8 cellular contexts compared by ENCODE assay signal in genomic region chr17:63881935-63882601, GRCh38. TPM values are rescaled to one million over a fixed set of nuclear protein-coding genes. Genes with fewer than 3 reads are reported as not detected.
A peak's percentile ranks its signal among the peaks of the same experiment; 100 is the strongest.
DNase-seq lines count a peak whose midpoint lies in the region; ATAC-seq and TF ChIP-seq lines count a peak whose summit lies in the region.

GH2 (minus strand) TSS chr17:63881944; CDS start chr17:63881801, 143 bp downstream.

- no peak within 1 kb of the TSS for H2AFZ ChIP-seq in SU-DHL-6 (ENCODE audit: low read depth, low read length, severe bottlenecking)

- CTCF ChIA-PET in CD8-positive, alpha-beta T cell (lab: Charles Lee), result interaction anchor here (1.4 kb wide), 1 partner anchor 16 kb away, joined by 5 read pairs; no protein-coding TSS in a partner anchor

- H3K4me3 Mint-ChIP-seq in CD8-positive, alpha-beta T cell, result no peak within 1 kb of the TSS
- no peak within 1 kb of the TSS for H3K4me3 Mint-ChIP-seq in HFFc6
- no peak within 1 kb of the TSS for H3K4me3 Mint-ChIP-seq in activated naive CD8-positive, alpha-beta T cell treated with anti-CD3 and anti-CD28 coated beads, Interleukin-2, amount 10 ng/mL, durations not matched to agents 7 days and 5 days

- no peak within 1 kb of the TSS for H3K4me2 ChIP-seq in SU-DHL-6 (ENCODE audit: low read depth, low read length, poor library complexity, severe bottlenecking)

- intact Hi-C loops in CD8-positive, alpha-beta T cell (cut with DNase I, micrococcal nuclease), result no loop called here

- no peaks in the 10 kb centered on the region for H3K27me3 ChIP-seq in CD8-positive, alpha-beta T cell (ENCODE audit: insufficient read depth, low read length)
- no peaks in the 10 kb centered on the region for H3K27me3 ChIP-seq in SU-DHL-6 (ENCODE audit: low read length)

- DNase-seq in CD8-positive, alpha-beta T cell, result peak; percentile 28 to 64 (median 56)
- DNase-seq in HFFc6 (peak; percentile 46), hepatic stellate cell (ENCODE audit: low spot score) (peak; percentile 72), cortex of kidney (lab: John Stamatoyannopoulos, UW) (no peak), DMS114 treated with DMSO at 0.1 percent for 48 hours (lab: John Stamatoyannopoulos, UW; ENCODE audit: unreplicated experiment) (no peak)
- DNase-seq in activated naive CD8-positive, alpha-beta T cell treated with anti-CD3 and anti-CD28 coated beads, Interleukin-2, amount 10 ng/mL, durations not matched to agents 7 days and 5 days, result peak; percentile 47
- peak; percentile 32 to 45 for DNase-seq in stimulated activated CD4-positive, alpha-beta T cell treated with anti-CD3 and anti-CD28 coated beads, Interleukin-1b, Interleukin-23, amount 100 ng/mL, for 1 hour (ENCODE audit: low read depth in 2 of 2)

- H3K9me3 Mint-ChIP-seq in CD8-positive, alpha-beta T cell, result no peaks in the 10 kb centered on the region
- no peaks in the 10 kb centered on the region for H3K9me3 Mint-ChIP-seq in HFFc6
- H3K9me3 Mint-ChIP-seq in activated naive CD8-positive, alpha-beta T cell treated with anti-CD3 and anti-CD28 coated beads, Interleukin-2, amount 10 ng/mL, durations not matched to agents 7 days and 5 days, result no peaks in the 10 kb centered on the region

- no peak within 1 kb of the TSS for H3K27ac Mint-ChIP-seq in CD8-positive, alpha-beta T cell
- H3K27ac Mint-ChIP-seq in HFFc6, result no peak within 1 kb of the TSS
- H3K27ac Mint-ChIP-seq in activated naive CD8-positive, alpha-beta T cell treated with anti-CD3 and anti-CD28 coated beads, Interleukin-2, amount 10 ng/mL, durations not matched to agents 7 days and 5 days, result no peak within 1 kb of the TSS

- no peaks in the 10 kb centered on the region for H3F3A ChIP-seq in SU-DHL-6 (ENCODE audit: insufficient read depth)

- no peak within 1 kb of the TSS for H3K9ac ChIP-seq in SU-DHL-6 (ENCODE audit: low read length)

- no peak within 1 kb of the TSS for H3K27ac ChIP-seq in CD8-positive, alpha-beta T cell (ENCODE audit: low read depth, low read length)
- H3K27ac ChIP-seq in SU-DHL-6 (ENCODE audit: low read depth, low read length), result no peak within 1 kb of the TSS

- peaks cover 4% of the 10 kb centered on the region for H3K4me1 Mint-ChIP-seq in CD8-positive, alpha-beta T cell (ENCODE audit: low read depth)
- H3K4me1 Mint-ChIP-seq in HFFc6 (ENCODE audit: low read depth), result no peaks in the 10 kb centered on the region
- peaks cover 1% of the 10 kb centered on the region for H3K4me1 Mint-ChIP-seq in activated naive CD8-positive, alpha-beta T cell treated with anti-CD3 and anti-CD28 coated beads, Interleukin-2, amount 10 ng/mL, durations not matched to agents 7 days and 5 days

- H3K4me1 ChIP-seq in CD8-positive, alpha-beta T cell (ENCODE audit: insufficient read depth, low read length), result no peaks in the 10 kb centered on the region

- TF ChIP-seq CTCF in CD8-positive, alpha-beta T cell (IDR thresholded peaks at IDR 0.05), result peak; percentile 63
- peak; percentile 75 for TF ChIP-seq CTCF in HFFc6 (IDR thresholded peaks at IDR 0.05)
- peak; percentile 50 for TF ChIP-seq CTCF in SU-DHL-6 (IDR thresholded peaks at IDR 0.05; ENCODE audit: insufficient read depth, low read length, poor library complexity, severe bottlenecking)

- no peak within 1 kb of the TSS for H3K4me3 ChIP-seq in CD8-positive, alpha-beta T cell (ENCODE audit: low read depth, low read length)
- H3K4me3 ChIP-seq in SU-DHL-6 (ENCODE audit: insufficient read depth, low read length, poor library complexity, severe bottlenecking), result no peak within 1 kb of the TSS

- H3K79me2 ChIP-seq in SU-DHL-6 (ENCODE audit: insufficient read depth, low read length), result no peaks in the 10 kb centered on the region

- no peaks in the 10 kb centered on the region for H3K9me2 ChIP-seq in SU-DHL-6 (replicated peaks; ENCODE audit: insufficient read depth, low read length)

- no peaks in the 10 kb centered on the region for H3K36me3 Mint-ChIP-seq in CD8-positive, alpha-beta T cell
- no peaks in the 10 kb centered on the region for H3K36me3 Mint-ChIP-seq in HFFc6 (ENCODE audit: low read depth)
- H3K36me3 Mint-ChIP-seq in activated naive CD8-positive, alpha-beta T cell treated with anti-CD3 and anti-CD28 coated beads, Interleukin-2, amount 10 ng/mL, durations not matched to agents 7 days and 5 days, result no peaks in the 10 kb centered on the region

- peak; percentile 99 for ATAC-seq in CD8-positive, alpha-beta T cell
- ATAC-seq in activated naive CD8-positive, alpha-beta T cell treated with anti-CD3 and anti-CD28 coated beads, Interleukin-2, amount 10 ng/mL, durations not matched to agents 7 days and 5 days (ENCODE audit: low read depth), result peak; percentile 88

- POLR2A ChIA-PET in CD8-positive, alpha-beta T cell (lab: Charles Lee), result no interaction called here
- POLR2A ChIA-PET in activated naive CD8-positive, alpha-beta T cell treated with anti-CD3 and anti-CD28 coated beads, Interleukin-2, amount 10 ng/mL, durations not matched to agents 7 days and 5 days (lab: Charles Lee), result no interaction called here

- H3K9me3 ChIP-seq in CD8-positive, alpha-beta T cell (ENCODE audit: low read length), result no peaks in the 10 kb centered on the region
- H3K9me3 ChIP-seq in SU-DHL-6 (ENCODE audit: insufficient read depth, low read length), result no peaks in the 10 kb centered on the region

- peaks cover 2% of the 10 kb centered on the region for H3K27me3 Mint-ChIP-seq in CD8-positive, alpha-beta T cell (ENCODE audit: low read depth)
- H3K27me3 Mint-ChIP-seq in HFFc6 (ENCODE audit: insufficient read depth), result peaks cover 36% of the 10 kb centered on the region
- H3K27me3 Mint-ChIP-seq in activated naive CD8-positive, alpha-beta T cell treated with anti-CD3 and anti-CD28 coated beads, Interleukin-2, amount 10 ng/mL, durations not matched to agents 7 days and 5 days, result peaks cover 13% of the 10 kb centered on the region

- H4K20me1 ChIP-seq in SU-DHL-6 (ENCODE audit: low read depth, low read length), result no peaks in the 10 kb centered on the region

- no peaks in the 10 kb centered on the region for H3K36me3 ChIP-seq in CD8-positive, alpha-beta T cell (ENCODE audit: insufficient read depth, low read length)
- H3K36me3 ChIP-seq in SU-DHL-6 (ENCODE audit: low read length), result no peaks in the 10 kb centered on the region

RNA-seq across cellular contexts. Expression of gene GH2, which starts in this region (rescaled TPM):
- total RNA-seq in CD8-positive, alpha-beta T cell, result not detected
- not detected for total RNA-seq in HFFc6 (2021; fragmentation: NEBNext Ultra II Directional; extraction: Animal tissue kit (Norgen Biotek cat#: 25700))
- total RNA-seq in activated naive CD8-positive, alpha-beta T cell treated with anti-CD3 and anti-CD28 coated beads, Interleukin-2, amount 10 ng/mL, durations not matched to agents 7 days and 5 days, result not detected

Comparison
In these comparisons a context has a peak if more than half of its experiments do, and no peak if none do; other contexts are left out.
1. Peak in DNase-seq and ATAC-seq in CD8-positive, alpha-beta T cell; RNA of the gene not detected or under 1 TPM.
2. Peak in DNase-seq in HFFc6; RNA of the gene not detected or under 1 TPM.
3. Peak in DNase-seq and ATAC-seq in activated naive CD8-positive, alpha-beta T cell treated with anti-CD3 and anti-CD28 coated beads, Interleukin-2, amount 10 ng/mL, durations not matched to agents 7 days and 5 days; RNA of the gene not detected or under 1 TPM.
4. DNase-seq: peak in hepatic stellate cell (single experiment) and stimulated activated CD4-positive, alpha-beta T cell treated with anti-CD3 and anti-CD28 coated beads, Interleukin-1b, Interleukin-23, amount 100 ng/mL, for 1 hour (2 of 2); none in cortex of kidney (single experiment) and DMS114 treated with DMSO at 0.1 percent for 48 hours (single experiment).
5. Peak in every context shown above with its lines, with median percentiles within 50 percentile points of each other: CTCF ChIP-seq.